In the genomic region with DNA sequence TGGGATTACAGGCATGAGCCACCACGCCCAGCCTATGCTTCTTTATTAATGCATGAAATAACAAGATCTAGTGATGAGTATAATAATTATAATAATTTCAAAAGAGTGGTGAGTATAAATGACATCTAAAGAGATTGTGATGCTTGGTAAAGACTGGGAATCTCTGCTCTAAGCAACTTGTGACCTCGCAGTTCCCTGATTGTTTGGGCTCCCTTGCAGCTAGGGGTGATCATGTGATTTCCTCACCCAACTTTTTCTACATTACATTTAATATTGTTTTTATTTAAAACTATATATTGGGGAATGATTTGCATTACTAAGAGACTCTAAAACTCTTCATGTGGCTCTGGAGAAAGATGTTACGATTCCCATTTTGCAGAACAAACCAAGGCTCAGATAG, we compare ENCODE assay signal across 39 cellular contexts.
"Had no signal": no experiment of that assay in that cellular context is flagged by ENCODE, and none has a peak within 500 bp of the region (broad histone marks: within the 10 kb centered on the region; RNA-seq: fewer than 3 reads in every experiment).

No MANE protein-coding gene starts in this region.

- ATAC-seq: activated CD4-positive, alpha-beta T cell treated with anti-CD3 and anti-CD28 coated beads for 36 hours; activated CD4-positive, CD25-positive, alpha-beta regulatory T cell treated with anti-CD3 and anti-CD28 coated beads, Interleukin-2, amount 50 U/mL, for 24 hours; activated CD8-positive, alpha-beta memory T cell treated with anti-CD3 and anti-CD28 coated beads, Interleukin-2, amount 10 ng/mL, durations not matched to agents 7 days and 5 days; activated CD8-positive, alpha-beta T cell treated with anti-CD3 and anti-CD28 coated beads, Interleukin-2, amount 10 ng/mL, durations not matched to agents 7 days and 5 days; activated naive CD8-positive, alpha-beta T cell treated with anti-CD3 and anti-CD28 coated beads, Interleukin-2, amount 50 U/mL, for 24 hours had no signal

- H3K27ac ChIP-seq: ascending aorta, cardiac muscle cell, VCaP had no signal

- H3K9me3 Mint-ChIP-seq: activated naive CD4-positive, alpha-beta T cell treated with anti-CD3 and anti-CD28 coated beads, Interleukin-2, amount 50 U/mL, for 24 hours; activated naive CD8-positive, alpha-beta T cell treated with anti-CD3 and anti-CD28 coated beads, Interleukin-2, amount 50 U/mL, for 24 hours; central memory CD8-positive, alpha-beta T cell had no signal

- H3K27me3 Mint-ChIP-seq: activated CD4-positive, alpha-beta memory T cell treated with anti-CD3 and anti-CD28 coated beads, Interleukin-2, amount 10 ng/mL, durations not matched to agents 7 days and 5 days; activated CD4-positive, alpha-beta T cell treated with anti-CD3 and anti-CD28 coated beads for 36 hours; activated CD4-positive, alpha-beta T cell treated with anti-CD3 and anti-CD28 coated beads, Interleukin-2, amount 10 ng/mL, durations not matched to agents 7 days and 5 days; activated CD8-positive, alpha-beta memory T cell treated with anti-CD3 and anti-CD28 coated beads, Interleukin-2, amount 10 ng/mL, durations not matched to agents 7 days and 5 days; activated naive CD4-positive, alpha-beta T cell treated with anti-CD3 and anti-CD28 coated beads, Interleukin-2, amount 50 U/mL, for 24 hours; activated naive CD8-positive, alpha-beta T cell; activated naive CD8-positive, alpha-beta T cell treated with anti-CD3 and anti-CD28 coated beads, Interleukin-2, amount 50 U/mL, for 24 hours; activated T-cell treated with anti-CD3 and anti-CD28 coated beads, Interleukin-2, amount 50 U/mL, for 24 hours; central memory CD8-positive, alpha-beta T cell had no signal

- H3K27me3 ChIP-seq: ascending aorta, cardiac muscle cell had no signal

- DNase-seq: activated CD4-positive, alpha-beta memory T cell treated with anti-CD3 and anti-CD28 coated beads, Interleukin-2, amount 10 ng/mL, durations not matched to agents 7 days and 5 days; activated CD4-positive, alpha-beta T cell treated with anti-CD3 and anti-CD28 coated beads for 1 hour; activated CD4-positive, alpha-beta T cell treated with anti-CD3 and anti-CD28 coated beads for 36 hours; activated CD4-positive, alpha-beta T cell treated with anti-CD3 and anti-CD28 coated beads for 48 hours; activated CD4-positive, alpha-beta T cell treated with anti-CD3 and anti-CD28 coated beads, Interleukin-2, amount 10 ng/mL, durations not matched to agents 7 days and 5 days; activated CD4-positive, alpha-beta T cell treated with anti-CD3 and anti-CD28 coated beads, Interleukin-2, amount 50 U/mL, for 48 hours; activated CD4-positive, CD25-positive, alpha-beta regulatory T cell; activated CD8-positive, alpha-beta memory T cell treated with anti-CD3 and anti-CD28 coated beads for 24 hours; activated CD8-positive, alpha-beta memory T cell treated with anti-CD3 and anti-CD28 coated beads, Interleukin-2, amount 10 ng/mL, durations not matched to agents 7 days and 5 days; activated CD8-positive, alpha-beta memory T cell treated with anti-CD3 and anti-CD28 coated beads, Interleukin-2, amount 50 U/mL, for 48 hours; activated CD8-positive, alpha-beta T cell treated with anti-CD3 and anti-CD28 coated beads, Interleukin-2, amount 10 ng/mL, durations not matched to agents 7 days and 5 days; activated effector memory CD4-positive, alpha-beta T cell treated with Interleukin-2 at 50 U/mL for 16 hours; activated gamma-delta T cell; activated naive CD4-positive, alpha-beta T cell treated with anti-CD3 and anti-CD28 coated beads, Interleukin-2, amount 10 ng/mL, durations not matched to agents 7 days and 5 days; activated naive CD4-positive, alpha-beta T cell treated with Interleukin-2 at 50 U/mL for 16 hours; activated naive CD8-positive, alpha-beta T cell treated with anti-CD3 and anti-CD28 coated beads, Interleukin-2, amount 10 ng/mL, durations not matched to agents 7 days and 5 days; activated naive CD8-positive, alpha-beta T cell treated with anti-CD3 and anti-CD28 coated beads, Interleukin-2, amount 50 U/mL, for 24 hours; activated T-cell treated with anti-CD3 and anti-CD28 coated beads, Interleukin-2, amount 50 U/mL, for 24 hours; activated T-cell treated with anti-CD3 and anti-CD28 coated beads, Interleukin-2, amount 50 U/mL, for 48 hours; amygdala; anterior cingulate cortex; caudate nucleus; cerebellar nuclear complex; T-helper 1 cell; T-helper 2 cell; T-helper 9 cell had no signal

- H3K36me3 ChIP-seq: ascending aorta, cardiac muscle cell had no signal

- H3K36me3 Mint-ChIP-seq: activated naive CD8-positive, alpha-beta T cell had no signal

- H3K9me3 ChIP-seq: ascending aorta had no signal

- H3K27ac Mint-ChIP-seq: activated CD4-positive, alpha-beta memory T cell treated with anti-CD3 and anti-CD28 coated beads, Interleukin-2, amount 10 ng/mL, durations not matched to agents 7 days and 5 days; activated CD4-positive, alpha-beta T cell treated with anti-CD3 and anti-CD28 coated beads for 36 hours; activated CD4-positive, alpha-beta T cell treated with anti-CD3 and anti-CD28 coated beads, Interleukin-2, amount 10 ng/mL, durations not matched to agents 7 days and 5 days; activated CD8-positive, alpha-beta memory T cell treated with anti-CD3 and anti-CD28 coated beads, Interleukin-2, amount 10 ng/mL, durations not matched to agents 7 days and 5 days; activated CD8-positive, alpha-beta T cell treated with anti-CD3 and anti-CD28 coated beads, Interleukin-2, amount 10 ng/mL, durations not matched to agents 7 days and 5 days; activated naive CD4-positive, alpha-beta T cell treated with anti-CD3 and anti-CD28 coated beads, Interleukin-2, amount 10 ng/mL, durations not matched to agents 7 days and 5 days; activated naive CD4-positive, alpha-beta T cell treated with anti-CD3 and anti-CD28 coated beads, Interleukin-2, amount 50 U/mL, for 24 hours; activated naive CD8-positive, alpha-beta T cell; activated naive CD8-positive, alpha-beta T cell treated with anti-CD3 and anti-CD28 coated beads, Interleukin-2, amount 10 ng/mL, durations not matched to agents 7 days and 5 days; activated naive CD8-positive, alpha-beta T cell treated with anti-CD3 and anti-CD28 coated beads, Interleukin-2, amount 50 U/mL, for 24 hours; activated T-cell treated with anti-CD3 and anti-CD28 coated beads, Interleukin-2, amount 50 U/mL, for 24 hours; activated T-helper 2 cell treated with anti-CD3 and anti-CD28 coated beads, Interferon-gamma antibody, Interleukin-2, Interleukin-4, amounts not matched to agents 10 μg/mL and 5 μg/mL and 100 μg/mL, durations not matched to agents 14 hours and 24 hours and 36 hours; brain; T-helper 1 cell treated with Interleukin-12 subunit alpha and Interleukin-12 subunit beta and Interleukin-4 antibody, amounts not matched to agents 30 μg/mL and 1 μg/mL, for 36 hours; T-helper 2 cell treated with Interferon-gamma antibody and Interleukin-4, amounts not matched to agents 5 μg/mL and 100 μg/mL, for 36 hours had no signal

- H3K4me3 ChIP-seq: ascending aorta, cardiac muscle cell had no signal

- FAIRE-seq: bronchial epithelial cell, TTC549 had no signal

- H3K4me3 Mint-ChIP-seq: activated CD4-positive, alpha-beta memory T cell treated with anti-CD3 and anti-CD28 coated beads, Interleukin-2, amount 10 ng/mL, durations not matched to agents 7 days and 5 days; activated CD4-positive, alpha-beta T cell treated with anti-CD3 and anti-CD28 coated beads for 36 hours; activated CD4-positive, alpha-beta T cell treated with anti-CD3 and anti-CD28 coated beads, Interleukin-2, amount 10 ng/mL, durations not matched to agents 7 days and 5 days; activated CD8-positive, alpha-beta memory T cell treated with anti-CD3 and anti-CD28 coated beads, Interleukin-2, amount 10 ng/mL, durations not matched to agents 7 days and 5 days; activated CD8-positive, alpha-beta T cell treated with anti-CD3 and anti-CD28 coated beads, Interleukin-2, amount 10 ng/mL, durations not matched to agents 7 days and 5 days; activated naive CD4-positive, alpha-beta T cell treated with anti-CD3 and anti-CD28 coated beads, Interleukin-2, amount 10 ng/mL, durations not matched to agents 7 days and 5 days; activated naive CD4-positive, alpha-beta T cell treated with anti-CD3 and anti-CD28 coated beads, Interleukin-2, amount 50 U/mL, for 24 hours; activated naive CD8-positive, alpha-beta T cell; activated naive CD8-positive, alpha-beta T cell treated with anti-CD3 and anti-CD28 coated beads, Interleukin-2, amount 10 ng/mL, durations not matched to agents 7 days and 5 days; activated naive CD8-positive, alpha-beta T cell treated with anti-CD3 and anti-CD28 coated beads, Interleukin-2, amount 50 U/mL, for 24 hours; activated T-cell treated with anti-CD3 and anti-CD28 coated beads, Interleukin-2, amount 50 U/mL, for 24 hours; brain; central memory CD8-positive, alpha-beta T cell; T-helper 1 cell treated with Interleukin-12 subunit alpha and Interleukin-12 subunit beta and Interleukin-4 antibody, amounts not matched to agents 30 μg/mL and 1 μg/mL, for 36 hours; T-helper 2 cell treated with Interferon-gamma antibody and Interleukin-4, amounts not matched to agents 5 μg/mL and 100 μg/mL, for 36 hours had no signal

- H3K4me1 ChIP-seq: ascending aorta had no signal
